ENCODE assay signal across 21 cellular contexts in the genomic region with DNA sequence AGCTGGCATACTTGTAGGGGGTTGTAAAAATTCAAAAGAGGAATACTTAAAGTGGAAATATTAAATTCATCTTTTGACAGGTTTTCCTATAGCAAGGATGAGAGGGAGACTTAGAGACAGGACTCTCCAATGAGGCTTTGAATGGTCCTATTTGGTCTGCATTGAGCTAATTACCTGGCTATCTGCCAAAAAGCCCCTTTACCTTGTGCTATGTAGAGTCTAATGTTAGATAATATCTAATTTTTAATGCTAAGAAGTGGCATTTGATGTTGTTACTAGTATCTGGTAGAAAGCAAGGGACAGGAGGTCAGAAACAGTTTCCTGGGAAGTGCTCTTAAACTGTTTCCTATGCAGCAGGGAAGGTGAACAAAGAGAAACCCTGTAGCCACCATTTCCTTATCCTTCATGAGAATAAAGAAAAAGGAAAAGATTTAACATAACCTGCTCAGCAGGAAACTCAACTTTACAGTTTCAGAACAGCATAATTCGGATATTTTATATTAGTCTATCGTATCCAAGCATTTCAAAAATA.
"Had no signal": no experiment of that assay in that cellular context is flagged by ENCODE, and none has a peak within 500 bp of the region (broad histone marks: within the 10 kb centered on the region; RNA-seq: fewer than 3 reads in every experiment).

No MANE protein-coding gene starts in this region.

- H3K27ac ChIP-seq: adrenal gland, lower lobe of right lung, spleen, testis, upper lobe of left lung, VCaP had no signal

- H3K4me1 Mint-ChIP-seq: nephron progenitor cell; stimulated activated memory B cell treated with anti-CD40 and anti-IgM and Interleukin-4, amounts not matched to agents 10 μg/mL and 1 μg/mL and 100 μg/mL, for 72 hours had no signal

- H3K4me3 Mint-ChIP-seq: nephron progenitor cell; stimulated activated memory B cell treated with anti-CD40 and anti-IgM and Interleukin-4, amounts not matched to agents 10 μg/mL and 1 μg/mL and 100 μg/mL, for 72 hours had no signal

- H3K27me3 ChIP-seq: adrenal gland, spleen, testis, upper lobe of left lung had no signal

- DNase-seq: activated CD4-positive, alpha-beta T cell treated with anti-CD3 and anti-CD28 coated beads for 1 hour; activated CD8-positive, alpha-beta memory T cell treated with anti-CD3 and anti-CD28 coated beads for 24 hours; activated CD8-positive, alpha-beta memory T cell treated with anti-CD3 and anti-CD28 coated beads, Interleukin-2, amount 50 U/mL, for 48 hours; activated effector memory CD4-positive, alpha-beta T cell treated with anti-CD3 and anti-CD28 coated beads, Interleukin-2, amount 50 U/mL, for 16 hours; activated T-cell treated with anti-CD3 and anti-CD28 coated beads, Interleukin-2, amount 50 U/mL, for 48 hours; adrenal gland; effector CD8-positive, alpha-beta T cell; foreskin fibroblast; islet precursor cell; left colon; lower lobe of right lung; nephron progenitor cell; occipital lobe; retina; spleen; stimulated activated CD4-positive, alpha-beta T cell treated with anti-CD3 and anti-CD28 coated beads, Interleukin-4, amount 100 ng/mL, for 4 hours; testis; upper lobe of left lung had no signal

- H3K36me3 Mint-ChIP-seq: activated naive CD4-positive, alpha-beta T cell treated with anti-CD3 and anti-CD28 coated beads, Interleukin-2, amount 50 U/mL, for 72 hours; stimulated activated memory B cell treated with anti-CD40 and anti-IgM and Interleukin-4, amounts not matched to agents 10 μg/mL and 1 μg/mL and 100 μg/mL, for 72 hours had no signal

- H3K9me3 Mint-ChIP-seq: nephron progenitor cell; stimulated activated memory B cell treated with anti-CD40 and anti-IgM and Interleukin-4, amounts not matched to agents 10 μg/mL and 1 μg/mL and 100 μg/mL, for 72 hours had no signal

- H3K36me3 ChIP-seq: adrenal gland, lower lobe of right lung, spleen, upper lobe of left lung had no signal

- H3K27ac Mint-ChIP-seq: activated naive CD4-positive, alpha-beta T cell treated with anti-CD3 and anti-CD28 coated beads, Interleukin-2, amount 50 U/mL, for 72 hours; nephron progenitor cell; stimulated activated memory B cell treated with anti-CD40 and anti-IgM and Interleukin-4, amounts not matched to agents 10 μg/mL and 1 μg/mL and 100 μg/mL, for 72 hours had no signal

- H3K4me3 ChIP-seq: adrenal gland, lower lobe of right lung, spleen, testis, upper lobe of left lung had no signal

- H3K4me1 ChIP-seq: adrenal gland, lower lobe of right lung, spleen, testis, upper lobe of left lung had no signal

- H3K9me3 ChIP-seq: adrenal gland, lower lobe of right lung, testis, upper lobe of left lung had no signal
